Comparison of ENCODE assay signal across 1 cellular context in the genomic region with DNA sequence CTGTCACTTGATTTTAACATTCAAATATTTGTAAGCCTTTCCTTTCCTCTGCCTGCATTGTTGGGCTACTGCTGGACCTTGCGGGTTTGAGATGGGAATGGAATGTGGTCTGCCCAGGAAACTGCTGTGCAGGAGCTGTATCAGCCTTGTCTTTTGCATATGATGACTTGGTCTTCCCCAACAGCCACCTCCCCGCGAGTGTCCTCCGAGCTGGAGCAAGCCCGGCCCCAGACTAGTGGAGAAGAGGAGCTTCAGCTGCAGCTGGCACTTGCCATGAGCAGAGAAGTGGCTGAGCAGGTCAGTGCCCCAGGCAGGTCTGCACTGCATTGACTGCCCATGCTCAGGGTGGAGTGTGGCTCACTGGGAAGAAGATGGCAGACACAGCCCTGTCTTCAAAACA.
TF ChIP-seq lines count a peak whose summit lies in the region.

No MANE protein-coding gene starts in this region.

TF ChIP-seq in WTC11, 78 proteins besides CTCF, POLR2A, EP300 and RAD21 (continued from another document):
- TF ChIP-seq ZNF232 (CRISPR knock-in tag; IDR thresholded peaks at IDR 0.05) (no peak), NR3C1 (CRISPR knock-in tag; conservative IDR thresholded peaks at IDR 0.05; ENCODE audit: low read depth) (no peak), ATF1 (CRISPR knock-in tag; IDR thresholded peaks at IDR 0.05) (no peak), NFATC4 (CRISPR knock-in tag; IDR thresholded peaks at IDR 0.05) (no peak), GRHL2 (CRISPR knock-in tag; IDR thresholded peaks at IDR 0.05; ENCODE audit: insufficient replicate concordance, severe bottlenecking) (no peak), ZNF396 (CRISPR knock-in tag; IDR thresholded peaks at IDR 0.05; ENCODE audit: borderline replicate concordance) (no peak), ZNF263 (CRISPR knock-in tag; IDR thresholded peaks at IDR 0.05; ENCODE audit: low read depth) (no peak)
- TF ChIP-seq, protein P1, sequence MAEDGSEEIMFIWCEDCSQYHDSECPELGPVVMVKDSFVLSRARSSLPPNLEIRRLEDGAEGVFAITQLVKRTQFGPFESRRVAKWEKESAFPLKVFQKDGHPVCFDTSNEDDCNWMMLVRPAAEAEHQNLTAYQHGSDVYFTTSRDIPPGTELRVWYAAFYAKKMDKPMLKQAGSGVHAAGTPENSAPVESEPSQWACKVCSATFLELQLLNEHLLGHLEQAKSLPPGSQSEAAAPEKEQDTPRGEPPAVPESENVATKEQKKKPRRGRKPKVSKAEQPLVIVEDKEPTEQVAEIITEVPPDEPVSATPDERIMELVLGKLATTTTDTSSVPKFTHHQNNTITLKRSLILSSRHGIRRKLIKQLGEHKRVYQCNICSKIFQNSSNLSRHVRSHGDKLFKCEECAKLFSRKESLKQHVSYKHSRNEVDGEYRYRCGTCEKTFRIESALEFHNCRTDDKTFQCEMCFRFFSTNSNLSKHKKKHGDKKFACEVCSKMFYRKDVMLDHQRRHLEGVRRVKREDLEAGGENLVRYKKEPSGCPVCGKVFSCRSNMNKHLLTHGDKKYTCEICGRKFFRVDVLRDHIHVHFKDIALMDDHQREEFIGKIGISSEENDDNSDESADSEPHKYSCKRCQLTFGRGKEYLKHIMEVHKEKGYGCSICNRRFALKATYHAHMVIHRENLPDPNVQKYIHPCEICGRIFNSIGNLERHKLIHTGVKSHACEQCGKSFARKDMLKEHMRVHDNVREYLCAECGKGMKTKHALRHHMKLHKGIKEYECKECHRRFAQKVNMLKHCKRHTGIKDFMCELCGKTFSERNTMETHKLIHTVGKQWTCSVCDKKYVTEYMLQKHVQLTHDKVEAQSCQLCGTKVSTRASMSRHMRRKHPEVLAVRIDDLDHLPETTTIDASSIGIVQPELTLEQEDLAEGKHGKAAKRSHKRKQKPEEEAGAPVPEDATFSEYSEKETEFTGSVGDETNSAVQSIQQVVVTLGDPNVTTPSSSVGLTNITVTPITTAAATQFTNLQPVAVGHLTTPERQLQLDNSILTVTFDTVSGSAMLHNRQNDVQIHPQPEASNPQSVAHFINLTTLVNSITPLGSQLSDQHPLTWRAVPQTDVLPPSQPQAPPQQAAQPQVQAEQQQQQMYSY (CRISPR knock-in tag; IDR thresholded peaks at IDR 0.05): no peak
- TF ChIP-seq, protein P2, sequence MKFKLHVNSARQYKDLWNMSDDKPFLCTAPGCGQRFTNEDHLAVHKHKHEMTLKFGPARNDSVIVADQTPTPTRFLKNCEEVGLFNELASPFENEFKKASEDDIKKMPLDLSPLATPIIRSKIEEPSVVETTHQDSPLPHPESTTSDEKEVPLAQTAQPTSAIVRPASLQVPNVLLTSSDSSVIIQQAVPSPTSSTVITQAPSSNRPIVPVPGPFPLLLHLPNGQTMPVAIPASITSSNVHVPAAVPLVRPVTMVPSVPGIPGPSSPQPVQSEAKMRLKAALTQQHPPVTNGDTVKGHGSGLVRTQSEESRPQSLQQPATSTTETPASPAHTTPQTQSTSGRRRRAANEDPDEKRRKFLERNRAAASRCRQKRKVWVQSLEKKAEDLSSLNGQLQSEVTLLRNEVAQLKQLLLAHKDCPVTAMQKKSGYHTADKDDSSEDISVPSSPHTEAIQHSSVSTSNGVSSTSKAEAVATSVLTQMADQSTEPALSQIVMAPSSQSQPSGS (CRISPR knock-in tag; IDR thresholded peaks at IDR 0.05; ENCODE audit: borderline replicate concordance, low read depth): no peak
- TF ChIP-seq, protein P3, sequence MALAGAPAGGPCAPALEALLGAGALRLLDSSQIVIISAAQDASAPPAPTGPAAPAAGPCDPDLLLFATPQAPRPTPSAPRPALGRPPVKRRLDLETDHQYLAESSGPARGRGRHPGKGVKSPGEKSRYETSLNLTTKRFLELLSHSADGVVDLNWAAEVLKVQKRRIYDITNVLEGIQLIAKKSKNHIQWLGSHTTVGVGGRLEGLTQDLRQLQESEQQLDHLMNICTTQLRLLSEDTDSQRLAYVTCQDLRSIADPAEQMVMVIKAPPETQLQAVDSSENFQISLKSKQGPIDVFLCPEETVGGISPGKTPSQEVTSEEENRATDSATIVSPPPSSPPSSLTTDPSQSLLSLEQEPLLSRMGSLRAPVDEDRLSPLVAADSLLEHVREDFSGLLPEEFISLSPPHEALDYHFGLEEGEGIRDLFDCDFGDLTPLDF (CRISPR knock-in tag; IDR thresholded peaks at IDR 0.05): no peak
TF ChIP-seq in WTC11: peak in this region for 0.
